In the genomic region with DNA sequence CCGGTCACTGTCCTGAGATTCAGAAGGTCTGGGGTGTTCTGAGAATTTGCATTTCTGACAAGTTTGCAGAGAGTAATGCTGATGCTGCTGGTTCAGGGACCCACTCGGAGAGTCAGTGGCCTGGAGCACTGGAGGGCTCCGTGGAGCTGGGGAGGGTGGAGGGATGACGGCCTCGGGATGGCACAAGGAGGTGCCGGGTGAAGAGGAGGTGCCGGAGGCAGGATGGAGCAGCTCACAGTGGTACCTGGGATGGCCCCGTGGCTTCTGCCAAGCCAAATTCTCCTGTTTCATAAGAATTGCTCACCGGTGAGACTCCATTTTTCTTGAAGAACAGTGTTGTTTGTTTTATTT, we compare ENCODE assay signal across 20 cellular contexts.
A peak's percentile ranks its signal among the peaks of the same experiment; 100 is the strongest.
DNase-seq lines count a peak whose midpoint lies in the region; ATAC-seq and TF ChIP-seq lines count a peak whose summit lies in the region.
"Had no signal": no experiment of that assay in that cellular context is flagged by ENCODE, and none has a peak within 500 bp of the region (broad histone marks: within the 10 kb centered on the region; RNA-seq: fewer than 3 reads in every experiment).

No MANE protein-coding gene starts in this region.

- peak; percentile 9 for ATAC-seq in stimulated activated naive CD8-positive, alpha-beta T cell treated with anti-CD3 and anti-CD28 coated beads, Interleukin-15, amount 100 ng/mL, for 72 hours
- no peak for ATAC-seq in stimulated activated naive CD8-positive, alpha-beta T cell treated with anti-CD3 and anti-CD28 coated beads, Interleukin-15, Interleukin-2, amounts not matched to agents 100 U/mL and 50 U/mL, for 24 hours
- ATAC-seq in GM19467 (IDR thresholded peaks at IDR 0.05; ENCODE audit: unreplicated experiment): no peak
- ATAC-seq: activated CD4-positive, CD25-positive, alpha-beta regulatory T cell treated with anti-CD3 and anti-CD28 coated beads, Interleukin-2, amount 50 U/mL, for 24 hours; K562 had no signal

- peaks cover 17 to 28% (median 25%) of the 10 kb centered on the region in 4 donors for H3K4me1 ChIP-seq in esophagus muscularis mucosa
- peaks cover 12% of the 10 kb centered on the region for H3K4me1 ChIP-seq in mesodermal cell (ENCODE audit: control insufficient read depth, insufficient read depth, low read length, poor library complexity, severe bottlenecking)

- peaks cover 60% of the 10 kb centered on the region for H3K36me3 Mint-ChIP-seq in activated naive CD4-positive, alpha-beta T cell treated with anti-CD3 and anti-CD28 coated beads, Interleukin-2, amount 10 ng/mL, durations not matched to agents 7 days and 5 days

- peak overlapping the region in 1 of 2 donors; percentile 82 for H3K27ac Mint-ChIP-seq in stimulated activated naive CD8-positive, alpha-beta T cell treated with anti-CD3 and anti-CD28 coated beads, Interleukin-15, amount 100 ng/mL, for 72 hours
- no peak overlapping the region for H3K27ac Mint-ChIP-seq in activated naive CD4-positive, alpha-beta T cell treated with anti-CD3 and anti-CD28 coated beads, Interleukin-2, amount 10 ng/mL, durations not matched to agents 7 days and 5 days
- H3K27ac Mint-ChIP-seq: activated T-helper 2 cell treated with anti-CD3 and anti-CD28 coated beads, Interferon-gamma antibody, Interleukin-2, Interleukin-4, amounts not matched to agents 10 μg/mL and 5 μg/mL and 100 μg/mL, durations not matched to agents 14 hours and 24 hours and 36 hours had no signal

- H3K9me3 Mint-ChIP-seq in stimulated activated naive CD8-positive, alpha-beta T cell treated with anti-CD3 and anti-CD28 coated beads, Interleukin-15, amount 100 ng/mL, for 72 hours: peaks cover 14 to 16% of the 10 kb centered on the region in 2 donors
- H3K9me3 Mint-ChIP-seq in activated naive CD4-positive, alpha-beta T cell treated with anti-CD3 and anti-CD28 coated beads, Interleukin-2, amount 10 ng/mL, durations not matched to agents 7 days and 5 days: peaks cover 20% of the 10 kb centered on the region

- peaks cover 57% of the 10 kb centered on the region for H3K4me1 Mint-ChIP-seq in stimulated activated naive CD8-positive, alpha-beta T cell treated with anti-CD3 and anti-CD28 coated beads, Interleukin-15, amount 100 ng/mL, for 72 hours
- peaks cover 49% of the 10 kb centered on the region for H3K4me1 Mint-ChIP-seq in activated naive CD4-positive, alpha-beta T cell treated with anti-CD3 and anti-CD28 coated beads, Interleukin-2, amount 10 ng/mL, durations not matched to agents 7 days and 5 days

- H3K4me3 ChIP-seq in esophagus muscularis mucosa (no peak overlapping the region), mesodermal cell (ENCODE audit: extremely low read depth, insufficient read depth, low read length, poor library complexity, severe bottlenecking) (no peak overlapping the region)
- H3K4me3 ChIP-seq: K562, SK-N-MC had no signal

- DNase-seq in stimulated activated naive CD8-positive, alpha-beta T cell treated with anti-CD3 and anti-CD28 coated beads, Interleukin-15, amount 100 ng/mL, for 72 hours: no peak
- no peak for DNase-seq in stimulated activated naive CD8-positive, alpha-beta T cell treated with anti-CD3 and anti-CD28 coated beads, Interleukin-15, Interleukin-2, amounts not matched to agents 100 U/mL and 50 U/mL, for 24 hours
- no peak for DNase-seq in esophagus muscularis mucosa (ENCODE audit: extremely low spot score)
- no peak for DNase-seq in NCI-H2227 treated with DMSO at 0.1 percent for 48 hours (lab: John Stamatoyannopoulos, UW)
- DNase-seq in activated gamma-delta T cell treated with Interleukin-2 at 50 U/mL for 16 hours: no peak
- DNase-seq in activated naive CD4-positive, alpha-beta T cell treated with anti-CD3 and anti-CD28 coated beads, Interleukin-2, amount 10 ng/mL, durations not matched to agents 7 days and 5 days: no peak
- DNase-seq: activated CD8-positive, alpha-beta memory T cell treated with anti-CD3 and anti-CD28 coated beads for 24 hours; cerebellar nuclear complex; effector memory CD4-positive, alpha-beta T cell; NCI-H1930; NCI-H446 treated with DMSO at 0.1 percent for 48 hours; stimulated activated CD4-positive, alpha-beta T cell treated with anti-CD3 and anti-CD28 coated beads, Interleukin-4, amount 100 ng/mL, for 24 hours; T1000 had no signal

- 85% methylated on average over 9 of the region's 9 CpGs for WGBS in esophagus muscularis mucosa
- 92 to 93% methylated on average over 7 to 8 of the region's 9 CpGs for whole genome bisulfite sequencing in mesodermal cell (ENCODE audit: insufficient coverage in 2 of 2), 2 experiments

- TF ChIP-seq POLR2A in esophagus muscularis mucosa (IDR thresholded peaks at IDR 0.05; ENCODE audit: low read depth): no peak

- no peaks in the 10 kb centered on the region for H3K27me3 ChIP-seq in esophagus muscularis mucosa

- H3K36me3 ChIP-seq in esophagus muscularis mucosa (no peaks in the 10 kb centered on the region), mesodermal cell (ENCODE audit: control insufficient read depth, insufficient read depth, low read length) (no peaks in the 10 kb centered on the region)

- CTCF ChIA-PET in activated naive CD4-positive, alpha-beta T cell treated with anti-CD3 and anti-CD28 coated beads, Interleukin-2, amount 10 ng/mL, durations not matched to agents 7 days and 5 days (lab: Charles Lee): no interaction called here

- H3K27ac ChIP-seq in esophagus muscularis mucosa (replicated peaks in 1 of 4) (peak overlapping the region in 3 of 4 donors; percentile 2 to 29 (median 23)), mesodermal cell (ENCODE audit: low read depth, low read length, severe bottlenecking) (peak overlapping the region; percentile 10)
- H3K27ac ChIP-seq: C4-2B, SK-N-MC had no signal

- H3K27me3 Mint-ChIP-seq in stimulated activated naive CD8-positive, alpha-beta T cell treated with anti-CD3 and anti-CD28 coated beads, Interleukin-15, amount 100 ng/mL, for 72 hours: no peaks in the 10 kb centered on the region
- H3K27me3 Mint-ChIP-seq in activated naive CD4-positive, alpha-beta T cell treated with anti-CD3 and anti-CD28 coated beads, Interleukin-2, amount 10 ng/mL, durations not matched to agents 7 days and 5 days: no peaks in the 10 kb centered on the region

- TF ChIP-seq EP300 in esophagus muscularis mucosa (IDR thresholded peaks at IDR 0.05): no peak

- H3K4me3 Mint-ChIP-seq in stimulated activated naive CD8-positive, alpha-beta T cell treated with anti-CD3 and anti-CD28 coated beads, Interleukin-15, amount 100 ng/mL, for 72 hours: no peak overlapping the region
- H3K4me3 Mint-ChIP-seq in activated naive CD4-positive, alpha-beta T cell treated with anti-CD3 and anti-CD28 coated beads, Interleukin-2, amount 10 ng/mL, durations not matched to agents 7 days and 5 days: no peak overlapping the region

- intact Hi-C loops in esophagus muscularis mucosa (cut with DNase I): no loop called here

- no peak for TF ChIP-seq CTCF in esophagus muscularis mucosa (IDR thresholded peaks at IDR 0.05)

- H3K9me3 ChIP-seq in esophagus muscularis mucosa: no peaks in the 10 kb centered on the region
- H3K9me3 ChIP-seq in mesodermal cell (ENCODE audit: control insufficient read depth, low read length): no peaks in the 10 kb centered on the region
